15 cellular contexts compared by ENCODE assay signal in genomic region chr7:34070486-34071323, GRCh38.
DNase-seq lines count a peak whose midpoint lies in the region; TF ChIP-seq lines count a peak whose summit lies in the region.
"Had no signal": no experiment of that assay in that cellular context is flagged by ENCODE, and none has a peak within 500 bp of the region (broad histone marks: within the 10 kb centered on the region; RNA-seq: fewer than 3 reads in every experiment).

No MANE protein-coding gene starts in this region.

- H4K20me1 ChIP-seq in GM23248 (ENCODE audit: insufficient read depth) (no peaks in the 10 kb centered on the region), SK-N-SH (ENCODE audit: insufficient read depth) (no peaks in the 10 kb centered on the region)

- no peak overlapping the region for H3K9ac ChIP-seq in GM23248
- H3K9ac ChIP-seq in SK-N-SH, result no peak overlapping the region
- no peak overlapping the region for H3K9ac ChIP-seq in stomach smooth muscle (ENCODE audit: low read length in 2 of 2)

- in situ Hi-C loops in GM23248 (cut with MboI), result no loop called here

- H3K79me2 ChIP-seq in GM23248 (ENCODE audit: insufficient read depth) (0 out of 2 replicates have a peak, but pooled peaks cover 9% of the 10 kb centered on the region), SK-N-SH (ENCODE audit: insufficient read depth) (no peaks in the 10 kb centered on the region)

- H3K36me3 ChIP-seq in GM23248 (ENCODE audit: low read depth) (peaks cover 51% of the 10 kb centered on the region; the same call in 1 of the 2 replicates), SK-N-SH (replicated peaks in 1 of 2; ENCODE audit: control insufficient read depth in 1 of 2, insufficient read depth in 2 of 2, low read length in 1 of 2) (no peaks in the 10 kb centered on the region), stomach smooth muscle (ENCODE audit: control insufficient read depth in 2 of 2, insufficient read depth in 2 of 2, low read length in 2 of 2) (no peaks in the 10 kb centered on the region)
- H3K36me3 ChIP-seq: esophagus squamous epithelium, SJCRH30 had no signal

- no peak overlapping the region for H2AFZ ChIP-seq in GM23248
- H2AFZ ChIP-seq in SK-N-SH (ENCODE audit: low read depth), result no peak overlapping the region
- H2AFZ ChIP-seq: GM23338 had no signal

- H3K4me3 ChIP-seq in GM23248 (no peak overlapping the region), SK-N-SH (ENCODE audit: low read depth in 2 of 2, low read length in 1 of 2) (no peak overlapping the region), stomach smooth muscle (ENCODE audit: low read length in 2 of 2) (no peak overlapping the region)
- H3K4me3 ChIP-seq: esophagus squamous epithelium, GM23338, SJCRH30 had no signal

- WGBS in GM23248 (ENCODE audit: low coverage in 1 of 2, low lambda C conversion rate in 2 of 2, missing lambda C conversion rate in 2 of 2), 2 experiments, result 74 to 75% methylated on average over 5 of the region's 5 CpGs
- 18% methylated on average over 5 of the region's 5 CpGs for WGBS in SK-N-SH (ENCODE audit: low lambda C conversion rate)

- H3K27ac ChIP-seq in GM23248 (peak overlapping the region; percentile 33), SK-N-SH (ENCODE audit: low read depth in 2 of 2, low read length in 1 of 2) (peak overlapping the region; percentile 43 to 55; a peak in 2 of 4 replicates), stomach smooth muscle (ENCODE audit: low read length) (peak overlapping the region; percentile 20)
- H3K27ac ChIP-seq: esophagus squamous epithelium, SJCRH30 had no signal

- TF ChIP-seq RAD21 in SK-N-SH (IDR thresholded peaks at IDR 0.05; ENCODE audit: low read length), result no peak

- CTCF ChIA-PET in SK-N-SH (lab: Yijun Ruan, JAX), result interaction anchor here (0.7 to 4.3 kb wide), 4 partner anchors 17 to 29 kb away, joined by 3 to 14 read pairs (median 7); no protein-coding TSS in a partner anchor

- H3K4me2 ChIP-seq in GM23248 (ENCODE audit: unreplicated experiment), result no peak overlapping the region
- peak overlapping the region; percentile 13 for H3K4me2 ChIP-seq in SK-N-SH
- H3K4me2 ChIP-seq: GM23338 had no signal

- DNase-seq in GM23248 (peak; percentile 55), SK-N-SH (no peak), fibroblast of peridontal ligament (ENCODE audit: extremely low read depth) (peak; percentile 85), GM03348 (ENCODE audit: low spot score) (no peak), GM10266 (ENCODE audit: extremely low spot score) (no peak)
- no peak for DNase-seq in stimulated activated CD8-positive, alpha-beta memory T cell treated with anti-CD3 and anti-CD28 coated beads, Interleukin-4, amount 100 ng/mL, for 48 hours
- DNase-seq: activated CD4-positive, alpha-beta T cell treated with anti-CD3 and anti-CD28 coated beads for 1 hour; activated gamma-delta T cell treated with Interleukin-2 at 50 U/mL for 16 hours; DND-41; esophagus squamous epithelium; Kasumi-1; NCI-H345; SJCRH30 had no signal

- TF ChIP-seq CTCF in SK-N-SH (IDR thresholded peaks at IDR 0.05), result no peak
- TF ChIP-seq CTCF in GM10266 (IDR thresholded peaks at IDR 0.05; ENCODE audit: control insufficient read depth, insufficient read depth, low read depth, missing control alignments), result no peak

- no peaks in the 10 kb centered on the region for H3K27me3 ChIP-seq in GM23248 (replicated peaks; ENCODE audit: insufficient read depth)
- H3K27me3 ChIP-seq in SK-N-SH (ENCODE audit: insufficient read depth), result no peaks in the 10 kb centered on the region
- no peaks in the 10 kb centered on the region for H3K27me3 ChIP-seq in stomach smooth muscle (ENCODE audit: control insufficient read depth in 1 of 2, insufficient read depth in 2 of 2, low read length in 2 of 2)
- H3K27me3 ChIP-seq: esophagus squamous epithelium, SJCRH30 had no signal

- H3K9me3 ChIP-seq in GM23248 (ENCODE audit: low read depth) (no peaks in the 10 kb centered on the region), SK-N-SH (no peaks in the 10 kb centered on the region), stomach smooth muscle (ENCODE audit: control insufficient read depth in 2 of 2, low read length in 2 of 2) (no peaks in the 10 kb centered on the region)
- H3K9me3 ChIP-seq: esophagus squamous epithelium, SJCRH30 had no signal

- H3F3A ChIP-seq in GM23248 (ENCODE audit: insufficient read depth), result peaks cover 50% of the 10 kb centered on the region
- H3F3A ChIP-seq in SK-N-SH (replicated peaks; ENCODE audit: insufficient read depth), result peaks cover 22% of the 10 kb centered on the region

- POLR2A ChIA-PET in SK-N-SH (lab: Yijun Ruan, JAX), result no interaction called here

- 0 out of 4 replicates have a peak, but pooled peaks have one; percentile 28 to 33 for TF ChIP-seq EP300 in SK-N-SH (IDR thresholded peaks at IDR 0.05; ENCODE audit: borderline replicate concordance in 1 of 2, low read depth in 1 of 2, low read length in 1 of 2)

- no peaks in the 10 kb centered on the region for H3K9me2 ChIP-seq in GM23248 (ENCODE audit: insufficient read depth)
- no peaks in the 10 kb centered on the region for H3K9me2 ChIP-seq in SK-N-SH

- H3K4me1 ChIP-seq in GM23248 (ENCODE audit: insufficient read depth) (peaks cover 33% of the 10 kb centered on the region), SK-N-SH (ENCODE audit: control insufficient read depth in 1 of 2, insufficient read depth in 2 of 2, low read depth in 1 of 2, low read length in 1 of 2) (peaks cover 4 to 37% of the 10 kb centered on the region in 2 experiments; a peak in 3 of 4 replicates), stomach smooth muscle (ENCODE audit: control insufficient read depth, insufficient read depth, low read length) (peaks cover 28% of the 10 kb centered on the region)
- H3K4me1 ChIP-seq: esophagus squamous epithelium, SJCRH30 had no signal

TF ChIP-seq in SK-N-SH, 30 proteins besides CTCF, POLR2A, EP300 and RAD21 (continues in another document):
- TF ChIP-seq FOXM1 (IDR thresholded peaks at IDR 0.05; ENCODE audit: low read depth) (no peak), SIN3A (IDR thresholded peaks at IDR 0.05; ENCODE audit: borderline replicate concordance, low read depth, low read length) (no peak), RFX5 (IDR thresholded peaks at IDR 0.05; ENCODE audit: low read length) (no peak), CHD2 (IDR thresholded peaks at IDR 0.05; ENCODE audit: low read length, partially characterized antibody) (no peak), POLR2AphosphoS5 (IDR thresholded peaks at IDR 0.05; ENCODE audit: low read depth, low read length) (no peak), TAF1 (IDR thresholded peaks at IDR 0.05; ENCODE audit: borderline replicate concordance, low read depth, low read length) (0 out of 2 replicates have a peak, but pooled peaks have one; percentile 2), MEF2A (IDR thresholded peaks at IDR 0.05; ENCODE audit: borderline replicate concordance, low read depth) (0 out of 2 replicates have a peak, but pooled peaks have one; percentile 19), YY1 (IDR thresholded peaks at IDR 0.05; ENCODE audit: low read depth) (no peak), GATA2 (CRISPR knock-in tag; IDR thresholded peaks at IDR 0.05) (no peak), RCOR1 (IDR thresholded peaks at IDR 0.05; ENCODE audit: low read length) (no peak), EZH2phosphoT487 (IDR thresholded peaks at IDR 0.05; ENCODE audit: borderline replicate concordance, low read depth) (no peak), JUND (IDR thresholded peaks at IDR 0.05) (no peak; the same call in 1 of the 2 replicates), FOXJ3 (CRISPR knock-in tag; IDR thresholded peaks at IDR 0.05) (no peak), SMC3 (IDR thresholded peaks at IDR 0.05; ENCODE audit: low read depth, low read length) (no peak), TCF12 (IDR thresholded peaks at IDR 0.05) (peak; percentile 41), FOSL2 (IDR thresholded peaks at IDR 0.05; ENCODE audit: borderline replicate concordance, low read depth) (peak; percentile 31; the same call in 1 of the 2 replicates), TEAD4 (IDR thresholded peaks at IDR 0.05; ENCODE audit: borderline replicate concordance, insufficient read depth) (0 out of 2 replicates have a peak, but pooled peaks have one; percentile 19), GABPA (IDR thresholded peaks at IDR 0.05; ENCODE audit: low read depth) (no peak), REST (IDR thresholded peaks at IDR 0.05; ENCODE audit: low read depth, low read length) (no peak), ELF1 (IDR thresholded peaks at IDR 0.05) (no peak), RXRA (IDR thresholded peaks at IDR 0.05; ENCODE audit: borderline replicate concordance, low read depth) (no peak)
- TF ChIP-seq, protein P1, sequence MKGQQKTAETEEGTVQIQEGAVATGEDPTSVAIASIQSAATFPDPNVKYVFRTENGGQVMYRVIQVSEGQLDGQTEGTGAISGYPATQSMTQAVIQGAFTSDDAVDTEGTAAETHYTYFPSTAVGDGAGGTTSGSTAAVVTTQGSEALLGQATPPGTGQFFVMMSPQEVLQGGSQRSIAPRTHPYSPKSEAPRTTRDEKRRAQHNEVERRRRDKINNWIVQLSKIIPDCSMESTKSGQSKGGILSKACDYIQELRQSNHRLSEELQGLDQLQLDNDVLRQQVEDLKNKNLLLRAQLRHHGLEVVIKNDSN (IDR thresholded peaks at IDR 0.05; ENCODE audit: borderline replicate concordance, low read depth), result no peak

Comparison
In these comparisons a context has a peak if more than half of its experiments do, and no peak if none do; other contexts are left out.
1. DNase-seq: peak in GM23248 (single experiment) and fibroblast of peridontal ligament (single experiment); none in SK-N-SH (single experiment), GM03348 (single experiment), stimulated activated CD8-positive, alpha-beta memory T cell treated with anti-CD3 and anti-CD28 coated beads, Interleukin-4, amount 100 ng/mL, for 48 hours (single experiment) and GM10266 (single experiment).
2. Peak in every context shown above with its lines, with median percentiles within 50 percentile points of each other: H3K27ac ChIP-seq.